Comparison of ENCODE assay signal across 10 cellular contexts in genomic region chr6:89944826-89945407, GRCh38. TPM values are rescaled to one million over a fixed set of nuclear protein-coding genes. Genes with fewer than 3 reads are reported as not detected.
A peak's percentile ranks its signal among the peaks of the same experiment; 100 is the strongest.
DNase-seq lines count a peak whose midpoint lies in the region; ATAC-seq and TF ChIP-seq lines count a peak whose summit lies in the region.
"Had no signal": no experiment of that assay in that cellular context is flagged by ENCODE, and none has a peak within 500 bp of the region (broad histone marks: within the 10 kb centered on the region; RNA-seq: fewer than 3 reads in every experiment).

No MANE protein-coding gene starts in this region.

- CTCF ChIA-PET in HEK293 (lab: Yijun Ruan, JAX) (interaction anchor here (0.6 to 3.5 kb wide), 25 partner anchors 8 to 1560 kb away, joined by 3 to 33 read pairs (median 3); no protein-coding TSS in a partner anchor), WTC11 (lab: Charles Lee) (no interaction called here)

- no peak for ATAC-seq in WTC11

- POLR2A ChIA-PET in HEK293 (lab: Yijun Ruan, JAX), result no interaction called here
- POLR2A ChIA-PET in WTC11 (lab: Charles Lee), result no interaction called here

- H3K4me1 ChIP-seq in HEK293 (ENCODE audit: control insufficient read depth, insufficient read depth, low read length) (no peaks in the 10 kb centered on the region), stomach (peaks cover 0 to 29% (median 15%) of the 10 kb centered on the region in 4 donors)

- no peaks in the 10 kb centered on the region for H3K36me3 Mint-ChIP-seq in WTC11

- DNase-seq in CD1c-positive myeloid dendritic cell (ENCODE audit: extremely low spot score) (peak; percentile 33), WTC11 (ENCODE audit: low spot score) (no peak), kidney epithelial cell (ENCODE audit: low read depth) (no peak), stomach (no peak), hypothalamus (lab: John Stamatoyannopoulos, UW) (no peak), MG63 (no peak)
- DNase-seq in stimulated activated CD4-positive, alpha-beta T cell treated with anti-CD3 and anti-CD28 coated beads, Interleukin-2, amount 100 ng/mL, for 48 hours, result no peak
- DNase-seq: effector CD8-positive, alpha-beta T cell; stimulated activated CD4-positive, alpha-beta T cell treated with anti-CD3 and anti-CD28 coated beads, Interleukin-12 subunit alpha, Interleukin-12 subunit beta, amount 100 ng/mL, for 4 hours had no signal

- WGBS in stomach, 5 donors, result 85 to 93% (median 89%) methylated on average over 1 of the region's 1 CpG

- H3K27ac ChIP-seq in HEK293 (ENCODE audit: extremely low read depth, low read depth, low read length), result no peak overlapping the region
- no peak overlapping the region for H3K27ac ChIP-seq in stomach

- intact Hi-C loops in stomach (cut with DNase I; ENCODE audit: low total_unique reads), result no loop called here

- no peaks in the 10 kb centered on the region for H3K27me3 Mint-ChIP-seq in WTC11 (ENCODE audit: low read depth)

- peaks cover 8% of the 10 kb centered on the region for H3K9me3 Mint-ChIP-seq in WTC11

- TF ChIP-seq EP300 in stomach (IDR thresholded peaks at IDR 0.05), result no peak

- H3K4me1 Mint-ChIP-seq in WTC11, result no peaks in the 10 kb centered on the region

- TF ChIP-seq CTCF in HEK293 (tag by site-specific recombination; IDR thresholded peaks at IDR 0.05), result no peak; the same call in 1 of the 2 replicates
- TF ChIP-seq CTCF in WTC11 (IDR thresholded peaks at IDR 0.05), result peak; percentile 25; the same call in 1 of the 2 replicates
- peak; percentile 37 for TF ChIP-seq CTCF in kidney epithelial cell (IDR thresholded peaks at IDR 0.05; ENCODE audit: insufficient read depth, low read length, poor library complexity, severe bottlenecking)
- TF ChIP-seq CTCF in stomach (IDR thresholded peaks at IDR 0.05), result no peak

- H3K4me3 Mint-ChIP-seq in WTC11, result no peak overlapping the region

- TF ChIP-seq POLR2A in stomach (IDR thresholded peaks at IDR 0.05), result no peak

- H3K4me3 ChIP-seq in HEK293 (ENCODE audit: low read depth, low read length), result no peak overlapping the region
- no peak overlapping the region for H3K4me3 ChIP-seq in kidney epithelial cell (ENCODE audit: low read depth, low read length)
- H3K4me3 ChIP-seq in stomach, result no peak overlapping the region
- H3K4me3 ChIP-seq in MG63, result no peak overlapping the region

- H3K36me3 ChIP-seq in HEK293 (ENCODE audit: control insufficient read depth in 2 of 2, insufficient read depth in 1 of 2, low read length in 2 of 2), result peaks cover 0 to 3% of the 10 kb centered on the region in 2 experiments; a peak in 1 of 3 replicates
- H3K36me3 ChIP-seq in kidney epithelial cell (ENCODE audit: control insufficient read depth, insufficient read depth, low read length), result no peaks in the 10 kb centered on the region
- no peaks in the 10 kb centered on the region for H3K36me3 ChIP-seq in stomach
- H3K36me3 ChIP-seq in MG63, result no peaks in the 10 kb centered on the region

- H3K27me3 ChIP-seq in kidney epithelial cell (ENCODE audit: control insufficient read depth, insufficient read depth, low read length) (no peaks in the 10 kb centered on the region), stomach (no peaks in the 10 kb centered on the region), MG63 (no peaks in the 10 kb centered on the region)

- no peak overlapping the region for H3K27ac Mint-ChIP-seq in WTC11

- H3K9me3 ChIP-seq in HEK293 (ENCODE audit: control insufficient read depth, insufficient read depth, low read depth, low read length) (no peaks in the 10 kb centered on the region), stomach (no peaks in the 10 kb centered on the region), MG63 (no peaks in the 10 kb centered on the region)

TF ChIP-seq in HEK293, 187 proteins besides CTCF, POLR2A, EP300 and RAD21:
- TF ChIP-seq ZNF184 (tag by site-specific recombination; IDR thresholded peaks at IDR 0.05) (peak; percentile 98), KLF1 (tag by site-specific recombination; IDR thresholded peaks at IDR 0.05) (no peak), SP3 (tag by site-specific recombination; IDR thresholded peaks at IDR 0.05) (no peak), ZNF654 (tag by site-specific recombination; IDR thresholded peaks at IDR 0.05; ENCODE audit: low read depth) (peak; percentile 11; the same call in 1 of the 2 replicates), ZNF404 (tag by site-specific recombination; IDR thresholded peaks at IDR 0.05) (no peak), ZNF510 (tag by site-specific recombination; IDR thresholded peaks at IDR 0.05; ENCODE audit: insufficient replicate concordance) (no peak), ZBTB21 (tag by site-specific recombination; IDR thresholded peaks at IDR 0.05) (no peak), ZNF398 (tag by site-specific recombination; IDR thresholded peaks at IDR 0.05) (no peak), ZNF416 (tag by site-specific recombination; IDR thresholded peaks at IDR 0.05) (no peak), TRIM28 (IDR thresholded peaks at IDR 0.05; ENCODE audit: borderline replicate concordance, low read length) (peak; percentile 59; the same call in 1 of the 2 replicates), ZNF558 (tag by site-specific recombination; IDR thresholded peaks at IDR 0.05) (no peak), SETDB1 (IDR thresholded peaks at IDR 0.05; ENCODE audit: insufficient read length, low read length) (peak; percentile 52), ZNF2 (tag by site-specific recombination; IDR thresholded peaks at IDR 0.05) (no peak), ZNF48 (tag by site-specific recombination; IDR thresholded peaks at IDR 0.05) (no peak), ZFP3 (tag by site-specific recombination; IDR thresholded peaks at IDR 0.05; ENCODE audit: low read depth) (no peak), ZNF837 (tag by site-specific recombination; IDR thresholded peaks at IDR 0.05) (no peak)

TF ChIP-seq in WTC11, 78 proteins besides CTCF, POLR2A, EP300 and RAD21:
- TF ChIP-seq NR1H2 (CRISPR knock-in tag; IDR thresholded peaks at IDR 0.05) (no peak), ZNF219 (CRISPR knock-in tag; IDR thresholded peaks at IDR 0.05; ENCODE audit: borderline replicate concordance) (no peak), STAT6 (CRISPR knock-in tag; conservative IDR thresholded peaks at IDR 0.05; ENCODE audit: low read depth) (no peak), SMAD4 (CRISPR knock-in tag; IDR thresholded peaks at IDR 0.05) (no peak), NFYB (CRISPR knock-in tag; conservative IDR thresholded peaks at IDR 0.05; ENCODE audit: low read depth) (no peak), GTF2I (CRISPR knock-in tag; conservative IDR thresholded peaks at IDR 0.05) (no peak), ZNF396 (CRISPR knock-in tag; IDR thresholded peaks at IDR 0.05; ENCODE audit: borderline replicate concordance) (no peak), CBFB (CRISPR knock-in tag; IDR thresholded peaks at IDR 0.05; ENCODE audit: low read depth) (no peak), TEAD4 (CRISPR knock-in tag; IDR thresholded peaks at IDR 0.05) (no peak), PRRX2 (CRISPR knock-in tag; IDR thresholded peaks at IDR 0.05) (no peak)

RNA-seq across cellular contexts. Expression of gene GJA10, which starts 50.6 kb away (rescaled TPM):
- total RNA-seq in WTC11 (2021), result not detected in 3 replicates
- total RNA-seq in kidney epithelial cell, result not detected in 2 replicates
- total RNA-seq in stomach, result not detected
- not detected for polyA plus RNA-seq in stomach
- not detected in 2 replicates for total RNA-seq in MG63 (2014; rRNA removed; shearing (Covaris generic); ENCODE audit: low replicate concordance)

Comparison
In these comparisons a context has a peak if more than half of its experiments do, and no peak if none do; other contexts are left out.
1. CTCF ChIP-seq: peak in WTC11 (single experiment) and kidney epithelial cell (single experiment); none in HEK293 (single experiment) and stomach (0 of 7).